In genomic region chr22:40531951-40532900, GRCh38 we compare ENCODE assay signal across 11 cellular contexts.
A peak's percentile ranks its signal among the peaks of the same experiment; 100 is the strongest.
DNase-seq lines count a peak whose midpoint lies in the region; ATAC-seq and TF ChIP-seq lines count a peak whose summit lies in the region.
"Had no signal": no experiment of that assay in that cellular context is flagged by ENCODE, and none has a peak within 500 bp of the region (broad histone marks: within the 10 kb centered on the region; RNA-seq: fewer than 3 reads in every experiment).

No MANE protein-coding gene starts in this region.

- TF ChIP-seq CTCF in right atrium auricular region (IDR thresholded peaks at IDR 0.05), result no peak
- no peak for TF ChIP-seq CTCF in thyroid gland (IDR thresholded peaks at IDR 0.05)
- no peak for TF ChIP-seq CTCF in foreskin fibroblast (IDR thresholded peaks at IDR 0.05; ENCODE audit: low read depth, low read length)

- H3K27me3 Mint-ChIP-seq in activated CD8-positive, alpha-beta memory T cell treated with anti-CD3 and anti-CD28 coated beads, Interleukin-2, amount 10 ng/mL, durations not matched to agents 7 days and 5 days, result no peaks in the 10 kb centered on the region
- no peaks in the 10 kb centered on the region for H3K27me3 Mint-ChIP-seq in activated CD4-positive, alpha-beta memory T cell treated with anti-CD3 and anti-CD28 coated beads for 36 hours
- H3K27me3 Mint-ChIP-seq: progenitor cell of endocrine pancreas had no signal

- no peak for DNase-seq in activated CD8-positive, alpha-beta memory T cell treated with anti-CD3 and anti-CD28 coated beads, Interleukin-2, amount 10 ng/mL, durations not matched to agents 7 days and 5 days
- no peak for DNase-seq in activated CD8-positive, alpha-beta memory T cell treated with anti-CD3 and anti-CD28 coated beads, Interleukin-2, amount 50 U/mL, for 4 hours
- no peak for DNase-seq in activated CD4-positive, alpha-beta memory T cell treated with anti-CD3 and anti-CD28 coated beads for 36 hours
- DNase-seq in right atrium auricular region (ENCODE audit: low spot score) (no peak), thyroid gland (no peak), foreskin fibroblast (no peak), cerebellar nuclear complex (lab: John Stamatoyannopoulos, UW) (no peak)
- no peak for DNase-seq in stimulated activated CD4-positive, alpha-beta T cell treated with anti-CD3 and anti-CD28 coated beads, Interleukin-2, amount 100 ng/mL, for 24 hours
- DNase-seq: AML-193, NCI-H510A had no signal

- peak; percentile 50 for ATAC-seq in activated CD8-positive, alpha-beta memory T cell treated with anti-CD3 and anti-CD28 coated beads, Interleukin-2, amount 10 ng/mL, durations not matched to agents 7 days and 5 days

- CTCF ChIA-PET in activated CD8-positive, alpha-beta memory T cell treated with anti-CD3 and anti-CD28 coated beads, Interleukin-2, amount 10 ng/mL, durations not matched to agents 7 days and 5 days (lab: Charles Lee), result interaction anchor here (0.8 to 8.1 kb wide), 8 partner anchors 8 to 367 kb away, joined by 3 to 82 read pairs (median 4); partner anchors contain the start of gene MRTFA
- CTCF ChIA-PET in activated CD4-positive, alpha-beta memory T cell treated with anti-CD3 and anti-CD28 coated beads for 36 hours (lab: Charles Lee), result interaction anchor here (0.5 to 12.5 kb wide), 8 partner anchors 8 to 367 kb away, joined by 3 to 218 read pairs (median 5); no protein-coding TSS in a partner anchor

- POLR2A ChIA-PET in activated CD4-positive, alpha-beta memory T cell treated with anti-CD3 and anti-CD28 coated beads for 36 hours (lab: Charles Lee), result interaction anchor here (0.8 kb wide), 1 partner anchor 114 kb away, joined by 3 read pairs; no protein-coding TSS in a partner anchor

- H3K27me3 ChIP-seq in right atrium auricular region (no peaks in the 10 kb centered on the region), thyroid gland (no peaks in the 10 kb centered on the region)

- intact Hi-C loops in activated CD4-positive, alpha-beta memory T cell treated with anti-CD3 and anti-CD28 coated beads for 36 hours (cut with micrococcal nuclease), result loop anchor here (2.0 to 10.0 kb wide), 5 partner anchors 13 to 563 kb away; partner anchors contain the start of genes EP300 and MRTFA
- intact Hi-C loops in thyroid gland (cut with DNase I), result no loop called here

- peak overlapping the region; percentile 91 for H3K27ac Mint-ChIP-seq in activated CD8-positive, alpha-beta memory T cell treated with anti-CD3 and anti-CD28 coated beads, Interleukin-2, amount 10 ng/mL, durations not matched to agents 7 days and 5 days
- peak overlapping the region; percentile 83 for H3K27ac Mint-ChIP-seq in activated CD4-positive, alpha-beta memory T cell treated with anti-CD3 and anti-CD28 coated beads for 36 hours

- peaks cover 2% of the 10 kb centered on the region for H3K9me3 Mint-ChIP-seq in activated CD8-positive, alpha-beta memory T cell treated with anti-CD3 and anti-CD28 coated beads, Interleukin-2, amount 10 ng/mL, durations not matched to agents 7 days and 5 days (ENCODE audit: low read depth)
- no peaks in the 10 kb centered on the region for H3K9me3 Mint-ChIP-seq in activated CD4-positive, alpha-beta memory T cell treated with anti-CD3 and anti-CD28 coated beads for 36 hours

- peaks cover 0 to 41% of the 10 kb centered on the region in 2 donors for H3K4me1 ChIP-seq in right atrium auricular region
- peaks cover 47 to 57% of the 10 kb centered on the region in 2 donors for H3K4me1 ChIP-seq in thyroid gland

- H3K36me3 Mint-ChIP-seq in activated CD8-positive, alpha-beta memory T cell treated with anti-CD3 and anti-CD28 coated beads, Interleukin-2, amount 10 ng/mL, durations not matched to agents 7 days and 5 days, result peaks cover 11% of the 10 kb centered on the region
- H3K36me3 Mint-ChIP-seq in activated CD4-positive, alpha-beta memory T cell treated with anti-CD3 and anti-CD28 coated beads for 36 hours, result peaks cover 2% of the 10 kb centered on the region

- WGBS in thyroid gland, 2 donors, result 59 to 66% methylated on average over 3 of the region's 3 CpGs

- peak overlapping the region; percentile 79 for H3K4me3 Mint-ChIP-seq in activated CD8-positive, alpha-beta memory T cell treated with anti-CD3 and anti-CD28 coated beads, Interleukin-2, amount 10 ng/mL, durations not matched to agents 7 days and 5 days
- peak overlapping the region; percentile 72 for H3K4me3 Mint-ChIP-seq in activated CD4-positive, alpha-beta memory T cell treated with anti-CD3 and anti-CD28 coated beads for 36 hours

- TF ChIP-seq POLR2A in thyroid gland (IDR thresholded peaks at IDR 0.05), result no peak

- H3K27ac ChIP-seq in right atrium auricular region, result peak overlapping the region; percentile 52 to 60
- peak overlapping the region; percentile 42 to 68 (median 64) for H3K27ac ChIP-seq in thyroid gland

- H3K36me3 ChIP-seq in right atrium auricular region (no peaks in the 10 kb centered on the region), thyroid gland (no peaks in the 10 kb centered on the region)

- peaks cover 64% of the 10 kb centered on the region for H3K4me1 Mint-ChIP-seq in activated CD8-positive, alpha-beta memory T cell treated with anti-CD3 and anti-CD28 coated beads, Interleukin-2, amount 10 ng/mL, durations not matched to agents 7 days and 5 days
- peaks cover 74% of the 10 kb centered on the region for H3K4me1 Mint-ChIP-seq in activated CD4-positive, alpha-beta memory T cell treated with anti-CD3 and anti-CD28 coated beads for 36 hours (ENCODE audit: low read depth)

- no peaks in the 10 kb centered on the region for H3K9me3 ChIP-seq in right atrium auricular region
- H3K9me3 ChIP-seq in thyroid gland, result no peaks in the 10 kb centered on the region

- peak overlapping the region; percentile 16 to 35 for H3K4me3 ChIP-seq in right atrium auricular region
- no peak overlapping the region for H3K4me3 ChIP-seq in thyroid gland (replicated peaks in 1 of 3)
- H3K4me3 ChIP-seq in foreskin fibroblast (ENCODE audit: low read depth in 1 of 2, low read length in 2 of 2), result peak overlapping the region in 1 of 2 donors; percentile 31

Comparison
In these comparisons a context has a peak if more than half of its experiments do, and no peak if none do; other contexts are left out.
1. H3K4me3 ChIP-seq: peak in right atrium auricular region (2 of 2); none in thyroid gland (0 of 3).